In genomic region chr19:38209671-38210457, GRCh38 we compare ENCODE assay signal across 8 cellular contexts. TPM values are rescaled to one million over a fixed set of nuclear protein-coding genes. Genes with fewer than 3 reads are reported as not detected.
A peak's percentile ranks its signal among the peaks of the same experiment; 100 is the strongest.
DNase-seq lines count a peak whose midpoint lies in the region; ATAC-seq, FAIRE-seq and TF ChIP-seq lines count a peak whose summit lies in the region.

No MANE protein-coding gene starts in this region.

- H3K4me3 ChIP-seq in cardiac muscle cell (peak overlapping the region; percentile 7), pancreas (no peak overlapping the region)

- no peak overlapping the region for H3K27ac ChIP-seq in cardiac muscle cell
- no peak overlapping the region for H3K27ac ChIP-seq in pancreas

- H3K27ac Mint-ChIP-seq in Calu3 (ENCODE audit: unreplicated experiment): peak overlapping the region; percentile 1

- H3K4me1 ChIP-seq in cardiac muscle cell (ENCODE audit: low read depth): peaks cover 28% of the 10 kb centered on the region
- H3K4me1 ChIP-seq in pancreas: no peaks in the 10 kb centered on the region

- 29 to 45% methylated on average over 29 to 30 of the region's 30 CpGs for WGBS in pancreas, 2 donors

- no peaks in the 10 kb centered on the region for H3K36me3 ChIP-seq in cardiac muscle cell
- peaks cover 0 to 15% (median 5%) of the 10 kb centered on the region in 3 donors for H3K36me3 ChIP-seq in pancreas

- ATAC-seq in pancreas: peak in 3 of 4 donors; percentile 50 to 56 (median 51)

- H3K9me3 Mint-ChIP-seq in Calu3 (ENCODE audit: low read depth, unreplicated experiment): no peaks in the 10 kb centered on the region

- H3K27me3 Mint-ChIP-seq in Calu3 (ENCODE audit: unreplicated experiment): peaks cover 31% of the 10 kb centered on the region

- H3K4me3 Mint-ChIP-seq in Calu3 (ENCODE audit: low read depth, unreplicated experiment): no peak overlapping the region

- DNase-seq in Calu3 (no peak), SK-N-DZ (ENCODE audit: low spot score) (peak; percentile 38), cardiac muscle cell (ENCODE audit: low read depth in 1 of 2, low spot score in 1 of 2) (peak; percentile 28 to 52), pancreas (no peak), AML-193 (lab: John Stamatoyannopoulos, UW) (no peak), LoVo (ENCODE audit: low spot score) (no peak), H54 (ENCODE audit: insufficient read length, low spot score) (no peak), activated T-cell treated with anti-CD3 and anti-CD28 coated beads for 4 hours (no peak)

- TF ChIP-seq CTCF in Calu3 (IDR thresholded peaks at IDR 0.05; ENCODE audit: unreplicated experiment): no peak
- TF ChIP-seq CTCF in cardiac muscle cell (IDR thresholded peaks at IDR 0.05; ENCODE audit: low read depth, low read length): no peak
- no peak for TF ChIP-seq CTCF in pancreas (IDR thresholded peaks at IDR 0.05)

- H3K9me3 ChIP-seq in cardiac muscle cell (ENCODE audit: low read depth) (no peaks in the 10 kb centered on the region), pancreas (no peaks in the 10 kb centered on the region)

- FAIRE-seq in pancreas (lab: Jason Lieb, UNC): no peak
- no peak for FAIRE-seq in H54 (lab: Jason Lieb, UNC)

- BruUV-seq in Calu3 (replicated peaks; lab: Mats Ljungman, UMichigan): no TSS peak

- no peak for TF ChIP-seq POLR2A in H54 (IDR thresholded peaks at IDR 0.05; ENCODE audit: low read depth, low read length)

- H3K4me1 Mint-ChIP-seq in Calu3 (ENCODE audit: low read depth, unreplicated experiment): peaks cover 10% of the 10 kb centered on the region

- peaks cover 43% of the 10 kb centered on the region for H3K36me3 Mint-ChIP-seq in Calu3 (ENCODE audit: insufficient read depth, unreplicated experiment)

- H3K27me3 ChIP-seq in cardiac muscle cell: peaks cover 25% of the 10 kb centered on the region
- no peaks in the 10 kb centered on the region for H3K27me3 ChIP-seq in pancreas

- CTCF ChIA-PET in Calu3 (lab: Charles Lee): no interaction called here

- intact Hi-C loops in Calu3 (cut with micrococcal nuclease; ENCODE audit: unreplicated experiment) (no loop called here), pancreas (cut with DNase I) (no loop called here)

RNA-seq across cellular contexts. Expression of gene DPF1, which starts 14.2 kb away (rescaled TPM):
- total RNA-seq in Calu3 (2022): 1.0 and 1.5 TPM in 2 replicates
- polyA plus RNA-seq in SK-N-DZ (2014; cell fraction: cytosol; rRNA removed): 30.6 and 40.8 TPM in 2 replicates
- 50.0 and 51.9 TPM in 2 replicates for polyA plus RNA-seq in SK-N-DZ (2014; cell fraction: nucleus; rRNA removed)
- 7.8 and 9.6 TPM in 2 replicates for total RNA-seq in cardiac muscle cell
- polyA plus RNA-seq in cardiac muscle cell: 4.9 and 6.5 TPM in 2 replicates
- under 1 TPM in 1 of 6 donors, not detected in 5; 0.37 TPM for total RNA-seq in pancreas
- polyA plus RNA-seq in pancreas: under 1 TPM; 0.19 to 0.26 TPM

RNA-seq across cellular contexts. Expression of gene PPP1R14A, which starts 46.3 kb away (rescaled TPM):
- total RNA-seq in Calu3 (2022) (0.88 and 2.4 TPM in 2 replicates), cardiac muscle cell (6.7 and 12.8 TPM in 2 replicates), pancreas (10 to 100 TPM in 1 of 6 donors, 1 to 10 TPM in 5; 6.9 to 15.2 (median 8.1) TPM)
- polyA plus RNA-seq in SK-N-DZ (2014; cell fraction: cytosol; rRNA removed): 2.0 and 3.5 TPM in 2 replicates
- polyA plus RNA-seq in SK-N-DZ (2014; cell fraction: nucleus; rRNA removed): 5.1 and 10.4 TPM in 2 replicates
- polyA plus RNA-seq in cardiac muscle cell (23.6 and 56.4 TPM in 2 replicates), pancreas (10 to 100 TPM; 31.4 to 42.8 TPM)

RNA-seq across cellular contexts. Expression of gene SPINT2, which starts 54.5 kb away (rescaled TPM):
- total RNA-seq in Calu3 (2022) (1,023 and 1,082 TPM in 2 replicates), cardiac muscle cell (420 and 443 TPM in 2 replicates), pancreas (100 to 1,000 TPM; 121 to 239 (median 152) TPM)
- 1.6 and 2.1 TPM in 2 replicates for polyA plus RNA-seq in SK-N-DZ (2014; cell fraction: cytosol; rRNA removed)
- polyA plus RNA-seq in SK-N-DZ (2014; cell fraction: nucleus; rRNA removed): 1.4 and 1.8 TPM in 2 replicates
- polyA plus RNA-seq in cardiac muscle cell (455 and 606 TPM in 2 replicates), pancreas (100 to 1,000 TPM; 178 to 337 TPM)

Comparison
In these comparisons a context has a peak if more than half of its experiments do, and no peak if none do; other contexts are left out.
1. DNase-seq: peak in SK-N-DZ (single experiment) and cardiac muscle cell (2 of 2); none in Calu3 (single experiment), pancreas (0 of 6), AML-193 (0 of 2), LoVo (single experiment), H54 (single experiment) and activated T-cell treated with anti-CD3 and anti-CD28 coated beads for 4 hours (single experiment).